In the genomic region with DNA sequence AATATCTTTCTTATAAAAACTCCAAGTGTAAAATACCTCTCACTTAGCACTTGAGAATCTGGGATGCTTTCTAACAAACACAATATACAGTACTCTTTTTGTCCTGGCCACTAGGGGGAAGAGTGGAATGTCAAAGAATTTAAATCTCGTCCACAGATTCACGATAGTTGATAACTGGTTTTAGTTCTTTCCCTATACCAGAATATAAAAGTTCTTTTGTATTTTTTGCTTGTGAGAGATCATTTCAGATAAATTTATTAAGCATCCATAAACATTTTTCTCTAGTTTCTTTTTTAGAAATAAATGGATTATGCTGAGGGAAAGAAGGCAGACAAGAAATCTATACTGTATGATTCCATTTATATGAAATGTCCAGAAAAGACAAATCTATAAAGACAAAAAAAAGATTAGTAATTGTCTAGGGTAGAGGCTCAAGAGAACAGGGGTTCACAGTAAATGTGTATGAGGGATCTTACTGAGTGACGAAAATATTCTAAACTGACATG, we compare ENCODE assay signal across 1 cellular context.
TF ChIP-seq lines count a peak whose summit lies in the region.

No MANE protein-coding gene starts in this region.

TF ChIP-seq in IMR-90, 13 proteins besides CTCF, POLR2A, EP300 and RAD21 (continued from another document):
- TF ChIP-seq, protein P1, sequence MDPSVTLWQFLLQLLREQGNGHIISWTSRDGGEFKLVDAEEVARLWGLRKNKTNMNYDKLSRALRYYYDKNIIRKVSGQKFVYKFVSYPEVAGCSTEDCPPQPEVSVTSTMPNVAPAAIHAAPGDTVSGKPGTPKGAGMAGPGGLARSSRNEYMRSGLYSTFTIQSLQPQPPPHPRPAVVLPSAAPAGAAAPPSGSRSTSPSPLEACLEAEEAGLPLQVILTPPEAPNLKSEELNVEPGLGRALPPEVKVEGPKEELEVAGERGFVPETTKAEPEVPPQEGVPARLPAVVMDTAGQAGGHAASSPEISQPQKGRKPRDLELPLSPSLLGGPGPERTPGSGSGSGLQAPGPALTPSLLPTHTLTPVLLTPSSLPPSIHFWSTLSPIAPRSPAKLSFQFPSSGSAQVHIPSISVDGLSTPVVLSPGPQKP (IDR thresholded peaks at IDR 0.05; ENCODE audit: borderline replicate concordance, low read depth, low read length), result no peak
- TF ChIP-seq CHD1 (IDR thresholded peaks at IDR 0.05; ENCODE audit: low read depth, low read length) (no peak), SMC3 (IDR thresholded peaks at IDR 0.05; ENCODE audit: low read depth, low read length) (peak; percentile 64), MAFK (IDR thresholded peaks at IDR 0.05; ENCODE audit: low read depth, low read length) (no peak), RFX5 (IDR thresholded peaks at IDR 0.05; ENCODE audit: low read depth, low read length) (no peak)
